Comparison of ENCODE assay signal across 1 cellular context in the genomic region with DNA sequence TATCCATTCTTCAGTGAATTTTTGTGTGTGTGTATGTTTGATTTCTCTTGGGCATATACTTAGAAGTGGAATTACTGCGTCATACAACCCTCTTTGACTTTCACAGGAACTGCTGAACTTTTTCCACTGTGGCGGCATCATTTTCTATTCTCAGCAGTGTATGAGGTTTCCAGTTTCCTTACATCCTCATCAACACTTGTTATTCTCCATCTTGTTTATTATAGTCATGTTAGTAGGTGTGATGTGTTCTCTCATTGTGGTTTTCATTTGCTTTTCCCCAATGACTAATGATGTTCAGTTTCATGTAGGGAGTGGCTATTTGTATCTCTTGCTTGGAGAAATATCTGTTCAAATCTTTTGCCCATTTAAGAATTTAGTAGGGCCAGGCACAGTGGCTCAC.
TF ChIP-seq lines count a peak whose summit lies in the region.

No MANE protein-coding gene starts in this region.

TF ChIP-seq in GM23338, 12 proteins besides CTCF, POLR2A, EP300 and RAD21:
- TF ChIP-seq ZNF331 (CRISPR knock-in tag; IDR thresholded peaks at IDR 0.05; ENCODE audit: low read depth) (no peak), CREB1 (CRISPR knock-in tag; IDR thresholded peaks at IDR 0.05; ENCODE audit: low read depth) (no peak), EZH2 (IDR thresholded peaks at IDR 0.05; ENCODE audit: low read depth, unreplicated experiment) (no peak), POLR2AphosphoS5 (IDR thresholded peaks at IDR 0.05; ENCODE audit: low read depth) (no peak), STAT1 (IDR thresholded peaks at IDR 0.05; ENCODE audit: unreplicated experiment) (no peak), EZH2phosphoT487 (IDR thresholded peaks at IDR 0.05; ENCODE audit: unreplicated experiment) (no peak), NANOG (IDR thresholded peaks at IDR 0.05; ENCODE audit: borderline replicate concordance) (no peak), REST (IDR thresholded peaks at IDR 0.05; ENCODE audit: unreplicated experiment) (no peak), JUNB (IDR thresholded peaks at IDR 0.05; ENCODE audit: unreplicated experiment) (no peak), ZNF114 (CRISPR knock-in tag; IDR thresholded peaks at IDR 0.05) (no peak)
- TF ChIP-seq, protein P1, sequence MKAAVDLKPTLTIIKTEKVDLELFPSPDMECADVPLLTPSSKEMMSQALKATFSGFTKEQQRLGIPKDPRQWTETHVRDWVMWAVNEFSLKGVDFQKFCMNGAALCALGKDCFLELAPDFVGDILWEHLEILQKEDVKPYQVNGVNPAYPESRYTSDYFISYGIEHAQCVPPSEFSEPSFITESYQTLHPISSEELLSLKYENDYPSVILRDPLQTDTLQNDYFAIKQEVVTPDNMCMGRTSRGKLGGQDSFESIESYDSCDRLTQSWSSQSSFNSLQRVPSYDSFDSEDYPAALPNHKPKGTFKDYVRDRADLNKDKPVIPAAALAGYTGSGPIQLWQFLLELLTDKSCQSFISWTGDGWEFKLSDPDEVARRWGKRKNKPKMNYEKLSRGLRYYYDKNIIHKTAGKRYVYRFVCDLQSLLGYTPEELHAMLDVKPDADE (IDR thresholded peaks at IDR 0.05): no peak
- TF ChIP-seq, protein P2, sequence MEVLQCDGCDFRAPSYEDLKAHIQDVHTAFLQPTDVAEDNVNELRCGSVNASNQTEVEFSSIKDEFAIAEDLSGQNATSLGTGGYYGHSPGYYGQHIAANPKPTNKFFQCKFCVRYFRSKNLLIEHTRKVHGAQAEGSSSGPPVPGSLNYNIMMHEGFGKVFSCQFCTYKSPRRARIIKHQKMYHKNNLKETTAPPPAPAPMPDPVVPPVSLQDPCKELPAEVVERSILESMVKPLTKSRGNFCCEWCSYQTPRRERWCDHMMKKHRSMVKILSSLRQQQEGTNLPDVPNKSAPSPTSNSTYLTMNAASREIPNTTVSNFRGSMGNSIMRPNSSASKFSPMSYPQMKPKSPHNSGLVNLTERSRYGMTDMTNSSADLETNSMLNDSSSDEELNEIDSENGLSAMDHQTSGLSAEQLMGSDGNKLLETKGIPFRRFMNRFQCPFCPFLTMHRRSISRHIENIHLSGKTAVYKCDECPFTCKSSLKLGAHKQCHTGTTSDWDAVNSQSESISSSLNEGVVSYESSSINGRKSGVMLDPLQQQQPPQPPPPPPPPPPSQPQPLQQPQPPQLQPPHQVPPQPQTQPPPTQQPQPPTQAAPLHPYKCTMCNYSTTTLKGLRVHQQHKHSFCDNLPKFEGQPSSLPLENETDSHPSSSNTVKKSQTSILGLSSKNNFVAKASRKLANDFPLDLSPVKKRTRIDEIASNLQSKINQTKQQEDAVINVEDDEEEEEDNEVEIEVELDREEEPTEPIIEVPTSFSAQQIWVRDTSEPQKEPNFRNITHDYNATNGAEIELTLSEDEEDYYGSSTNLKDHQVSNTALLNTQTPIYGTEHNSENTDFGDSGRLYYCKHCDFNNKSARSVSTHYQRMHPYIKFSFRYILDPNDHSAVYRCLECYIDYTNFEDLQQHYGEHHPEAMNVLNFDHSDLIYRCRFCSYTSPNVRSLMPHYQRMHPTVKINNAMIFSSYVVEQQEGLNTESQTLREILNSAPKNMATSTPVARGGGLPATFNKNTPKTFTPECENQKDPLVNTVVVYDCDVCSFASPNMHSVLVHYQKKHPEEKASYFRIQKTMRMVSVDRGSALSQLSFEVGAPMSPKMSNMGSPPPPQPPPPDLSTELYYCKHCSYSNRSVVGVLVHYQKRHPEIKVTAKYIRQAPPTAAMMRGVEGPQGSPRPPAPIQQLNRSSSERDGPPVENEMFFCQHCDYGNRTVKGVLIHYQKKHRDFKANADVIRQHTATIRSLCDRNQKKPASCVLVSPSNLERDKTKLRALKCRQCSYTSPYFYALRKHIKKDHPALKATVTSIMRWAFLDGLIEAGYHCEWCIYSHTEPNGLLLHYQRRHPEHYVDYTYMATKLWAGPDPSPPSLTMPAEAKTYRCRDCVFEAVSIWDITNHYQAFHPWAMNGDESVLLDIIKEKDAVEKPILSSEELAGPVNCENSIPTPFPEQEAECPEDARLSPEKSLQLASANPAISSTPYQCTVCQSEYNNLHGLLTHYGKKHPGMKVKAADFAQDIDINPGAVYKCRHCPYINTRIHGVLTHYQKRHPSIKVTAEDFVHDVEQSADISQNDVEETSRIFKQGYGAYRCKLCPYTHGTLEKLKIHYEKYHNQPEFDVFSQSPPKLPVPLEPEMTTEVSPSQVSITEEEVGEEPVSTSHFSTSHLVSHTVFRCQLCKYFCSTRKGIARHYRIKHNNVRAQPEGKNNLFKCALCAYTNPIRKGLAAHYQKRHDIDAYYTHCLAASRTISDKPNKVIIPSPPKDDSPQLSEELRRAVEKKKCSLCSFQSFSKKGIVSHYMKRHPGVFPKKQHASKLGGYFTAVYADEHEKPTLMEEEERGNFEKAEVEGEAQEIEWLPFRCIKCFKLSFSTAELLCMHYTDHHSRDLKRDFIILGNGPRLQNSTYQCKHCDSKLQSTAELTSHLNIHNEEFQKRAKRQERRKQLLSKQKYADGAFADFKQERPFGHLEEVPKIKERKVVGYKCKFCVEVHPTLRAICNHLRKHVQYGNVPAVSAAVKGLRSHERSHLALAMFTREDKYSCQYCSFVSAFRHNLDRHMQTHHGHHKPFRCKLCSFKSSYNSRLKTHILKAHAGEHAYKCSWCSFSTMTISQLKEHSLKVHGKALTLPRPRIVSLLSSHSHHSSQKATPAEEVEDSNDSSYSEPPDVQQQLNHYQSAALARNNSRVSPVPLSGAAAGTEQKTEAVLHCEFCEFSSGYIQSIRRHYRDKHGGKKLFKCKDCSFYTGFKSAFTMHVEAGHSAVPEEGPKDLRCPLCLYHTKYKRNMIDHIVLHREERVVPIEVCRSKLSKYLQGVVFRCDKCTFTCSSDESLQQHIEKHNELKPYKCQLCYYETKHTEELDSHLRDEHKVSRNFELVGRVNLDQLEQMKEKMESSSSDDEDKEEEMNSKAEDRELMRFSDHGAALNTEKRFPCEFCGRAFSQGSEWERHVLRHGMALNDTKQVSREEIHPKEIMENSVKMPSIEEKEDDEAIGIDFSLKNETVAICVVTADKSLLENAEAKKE (CRISPR knock-in tag; IDR thresholded peaks at IDR 0.05): no peak
